8 cellular contexts compared by ENCODE assay signal in genomic region chr12:121801601-121802484, GRCh38. TPM values are rescaled to one million over a fixed set of nuclear protein-coding genes. Genes with fewer than 3 reads are reported as not detected.
DNase-seq lines count a peak whose midpoint lies in the region; ATAC-seq, FAIRE-seq and TF ChIP-seq lines count a peak whose summit lies in the region.

No MANE protein-coding gene starts in this region.

- intact Hi-C loops in body of pancreas (cut with DNase I): no loop called here
- intact Hi-C loops in kidney (cut with DNase I): no loop called here

- H3K36me3 ChIP-seq in BE2C (peaks cover 27% of the 10 kb centered on the region), body of pancreas (replicated peaks in 1 of 2; ENCODE audit: insufficient read depth in 1 of 2, low read depth in 2 of 2) (no peaks in the 10 kb centered on the region), kidney (ENCODE audit: control insufficient read depth in 1 of 2, insufficient read depth in 2 of 2, low read length in 2 of 2) (peaks cover 0 to 8% of the 10 kb centered on the region in 2 donors)

- H3K9ac ChIP-seq in kidney (ENCODE audit: low read length in 2 of 2): peak overlapping the region; percentile 99 to 100

- no peak for FAIRE-seq in kidney (lab: Jason Lieb, UNC)

- H3K9me3 ChIP-seq in BE2C: no peaks in the 10 kb centered on the region
- no peaks in the 10 kb centered on the region for H3K9me3 ChIP-seq in body of pancreas
- no peaks in the 10 kb centered on the region for H3K9me3 ChIP-seq in kidney (ENCODE audit: control insufficient read depth in 1 of 2, low read length in 2 of 2)

- DNase-seq in BE2C (no peak), HFF-Myc (ENCODE audit: extremely low read depth, low read depth) (no peak), RPMI8226 (peak; percentile 43), body of pancreas (peak in 1 of 4 donors; percentile 17), kidney (no peak)
- peak; percentile 22 for DNase-seq in stimulated activated naive CD4-positive, alpha-beta T cell treated with Interleukin-2 at 50 U/mL for 16 hours (lab: John Stamatoyannopoulos, UW)

- peaks cover 8% of the 10 kb centered on the region; the same call in 1 of the 2 replicates for H3K4me1 ChIP-seq in BE2C
- H3K4me1 ChIP-seq in body of pancreas: peaks cover 51% of the 10 kb centered on the region
- peaks cover 10 to 29% of the 10 kb centered on the region in 2 donors for H3K4me1 ChIP-seq in kidney (ENCODE audit: control insufficient read depth in 1 of 2, insufficient read depth in 1 of 2, low read depth in 1 of 2, low read length in 2 of 2)

- TF ChIP-seq POLR2A in body of pancreas (IDR thresholded peaks at IDR 0.05): peak in 1 of 3 donors; percentile 22

- H3K27me3 ChIP-seq in BE2C (no peaks in the 10 kb centered on the region), body of pancreas (no peaks in the 10 kb centered on the region)

- TF ChIP-seq CTCF in BE2C (IDR thresholded peaks at IDR 0.05; ENCODE audit: low read depth, low read length) (no peak), HFF-Myc (IDR thresholded peaks at IDR 0.05; ENCODE audit: low read depth, low read length, missing control alignments) (no peak), body of pancreas (IDR thresholded peaks at IDR 0.05) (no peak), kidney (IDR thresholded peaks at IDR 0.05; ENCODE audit: borderline replicate concordance, extremely low read depth, insufficient read depth) (no peak)

- WGBS in body of pancreas, 2 donors: 2 to 4% methylated on average over 18 of the region's 18 CpGs

- H3K4me3 ChIP-seq in BE2C (ENCODE audit: low read depth, low read length) (peak overlapping the region; percentile 87), HFF-Myc (replicated peaks; ENCODE audit: low read depth, low read length) (peak overlapping the region; percentile 63), body of pancreas (peak overlapping the region; percentile 37 to 42), kidney (ENCODE audit: low read length in 2 of 2) (peak overlapping the region; percentile 93 to 94)

- ATAC-seq in body of pancreas (no peak), GM18868 (IDR thresholded peaks at IDR 0.05; ENCODE audit: unreplicated experiment) (no peak), HG03045 (IDR thresholded peaks at IDR 0.05; ENCODE audit: unreplicated experiment) (no peak)

- H3K27ac ChIP-seq in body of pancreas: peak overlapping the region; percentile 96 to 100 (median 100)
- peak overlapping the region; percentile 100 for H3K27ac ChIP-seq in kidney (ENCODE audit: low read depth in 2 of 2, low read length in 2 of 2)

RNA-seq across cellular contexts. Expression of gene SETD1B, which starts 2.0 kb away (rescaled TPM):
- polyA plus RNA-seq in BE2C (2012; ENCODE audit: insufficient read depth, insufficient read length, low read depth): 31.1 TPM
- total RNA-seq in body of pancreas (10 to 100 TPM in 1 of 2 donors, 1 to 10 TPM in 1; 9.1 to 15.8 TPM), kidney (34.5 TPM)
- polyA plus RNA-seq in kidney (ENCODE audit: insufficient read depth, low read depth, low replicate concordance): 3.5 TPM

RNA-seq across cellular contexts. Expression of gene RHOF, which starts 8.4 kb away (rescaled TPM):
- polyA plus RNA-seq in BE2C (2012; ENCODE audit: insufficient read depth, insufficient read length, low read depth): 7.0 TPM
- total RNA-seq in body of pancreas: 10 to 100 TPM in 1 of 2 donors, 1 to 10 TPM in 1; 9.9 to 10.2 TPM
- 42.6 TPM for total RNA-seq in kidney
- polyA plus RNA-seq in kidney (ENCODE audit: insufficient read depth, low read depth, low replicate concordance): 23.9 TPM

RNA-seq across cellular contexts. Expression of gene HPD, which starts 56.8 kb away (rescaled TPM):
- not detected for polyA plus RNA-seq in BE2C (2012; ENCODE audit: insufficient read depth, insufficient read length, low read depth)
- 1 to 10 TPM; 3.0 to 5.7 TPM for total RNA-seq in body of pancreas
- 4.6 TPM for total RNA-seq in kidney
- polyA plus RNA-seq in kidney (ENCODE audit: insufficient read depth, low read depth, low replicate concordance): 393 TPM

Comparison
In these comparisons a context has a peak if more than half of its experiments do, and no peak if none do; other contexts are left out.
1. DNase-seq: peak in RPMI8226 (single experiment) and stimulated activated naive CD4-positive, alpha-beta T cell treated with Interleukin-2 at 50 U/mL for 16 hours (single experiment); none in BE2C (single experiment), HFF-Myc (single experiment) and kidney (single experiment).
2. H3K4me3 ChIP-seq: peak in every context shown above with its lines; median percentile 94 in kidney; 87 in BE2C; 63 in HFF-Myc; 40 in body of pancreas.